ENCODE assay signal across 1 cellular context in the genomic region with DNA sequence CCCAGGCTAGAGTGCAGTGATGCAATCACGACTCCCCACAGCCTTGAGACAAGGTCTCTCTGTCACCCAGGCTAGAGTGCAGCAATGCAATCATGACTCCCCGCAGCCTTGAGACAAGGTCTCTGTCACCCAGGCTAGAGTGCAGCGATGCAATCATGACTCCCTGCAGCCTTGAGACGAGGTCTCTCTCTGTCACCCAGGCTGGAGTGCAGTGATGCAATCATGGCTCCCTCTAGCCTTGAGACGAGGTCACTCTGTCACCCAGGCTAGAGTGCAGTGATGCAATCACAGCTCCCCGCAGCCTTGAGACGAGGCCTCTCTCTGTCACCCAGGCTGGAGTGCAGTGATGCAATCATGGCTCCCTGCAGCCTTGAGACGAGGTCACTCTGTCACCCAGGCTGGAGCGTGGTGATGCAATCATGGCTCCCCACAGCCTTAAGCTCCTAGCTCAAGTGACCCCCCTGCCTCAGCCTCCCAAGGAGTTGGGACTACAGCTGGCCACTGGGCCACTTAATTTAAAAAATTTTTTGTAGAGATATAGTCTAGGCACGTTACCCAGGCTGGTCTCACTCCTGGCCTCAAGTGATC.
TF ChIP-seq lines count a peak whose summit lies in the region.

No MANE protein-coding gene starts in this region.

TF ChIP-seq in HepG2, 621 proteins besides CTCF, POLR2A, EP300 and RAD21 (continued from another document and continues in another):
- 0 out of 2 replicates have a peak, but pooled peaks have one; percentile 61 for TF ChIP-seq ZNF124 (CRISPR knock-in tag; IDR thresholded peaks at IDR 0.05)
- TF ChIP-seq, protein P1, sequence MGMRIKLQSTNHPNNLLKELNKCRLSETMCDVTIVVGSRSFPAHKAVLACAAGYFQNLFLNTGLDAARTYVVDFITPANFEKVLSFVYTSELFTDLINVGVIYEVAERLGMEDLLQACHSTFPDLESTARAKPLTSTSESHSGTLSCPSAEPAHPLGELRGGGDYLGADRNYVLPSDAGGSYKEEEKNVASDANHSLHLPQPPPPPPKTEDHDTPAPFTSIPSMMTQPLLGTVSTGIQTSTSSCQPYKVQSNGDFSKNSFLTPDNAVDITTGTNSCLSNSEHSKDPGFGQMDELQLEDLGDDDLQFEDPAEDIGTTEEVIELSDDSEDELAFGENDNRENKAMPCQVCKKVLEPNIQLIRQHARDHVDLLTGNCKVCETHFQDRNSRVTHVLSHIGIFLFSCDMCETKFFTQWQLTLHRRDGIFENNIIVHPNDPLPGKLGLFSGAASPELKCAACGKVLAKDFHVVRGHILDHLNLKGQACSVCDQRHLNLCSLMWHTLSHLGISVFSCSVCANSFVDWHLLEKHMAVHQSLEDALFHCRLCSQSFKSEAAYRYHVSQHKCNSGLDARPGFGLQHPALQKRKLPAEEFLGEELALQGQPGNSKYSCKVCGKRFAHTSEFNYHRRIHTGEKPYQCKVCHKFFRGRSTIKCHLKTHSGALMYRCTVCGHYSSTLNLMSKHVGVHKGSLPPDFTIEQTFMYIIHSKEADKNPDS (CRISPR knock-in tag; IDR thresholded peaks at IDR 0.05): 0 out of 2 replicates have a peak, but pooled peaks have one; percentile 38
- TF ChIP-seq DNMT3B (CRISPR knock-in tag; conservative IDR thresholded peaks at IDR 0.05): peak; percentile 88; the same call in 1 of the 2 replicates
- peak; percentile 88; the same call in 1 of the 2 replicates for TF ChIP-seq TBX3 (IDR thresholded peaks at IDR 0.05; ENCODE audit: borderline replicate concordance)
- TF ChIP-seq ZNF770 (CRISPR knock-in tag; IDR thresholded peaks at IDR 0.05): peak; percentile 83
- TF ChIP-seq ZHX2 (IDR thresholded peaks at IDR 0.05; ENCODE audit: low read depth): peak; percentile 95
- TF ChIP-seq ZHX2 (CRISPR knock-in tag; IDR thresholded peaks at IDR 0.05; ENCODE audit: borderline replicate concordance): no peak
- peak; percentile 85 for TF ChIP-seq NR2F2 (IDR thresholded peaks at IDR 0.05; ENCODE audit: borderline replicate concordance, low read depth)
- peak; percentile 97 for TF ChIP-seq DPF2 (CRISPR knock-in tag; IDR thresholded peaks at IDR 0.05; ENCODE audit: borderline replicate concordance, low read depth)
- TF ChIP-seq, protein P2, sequence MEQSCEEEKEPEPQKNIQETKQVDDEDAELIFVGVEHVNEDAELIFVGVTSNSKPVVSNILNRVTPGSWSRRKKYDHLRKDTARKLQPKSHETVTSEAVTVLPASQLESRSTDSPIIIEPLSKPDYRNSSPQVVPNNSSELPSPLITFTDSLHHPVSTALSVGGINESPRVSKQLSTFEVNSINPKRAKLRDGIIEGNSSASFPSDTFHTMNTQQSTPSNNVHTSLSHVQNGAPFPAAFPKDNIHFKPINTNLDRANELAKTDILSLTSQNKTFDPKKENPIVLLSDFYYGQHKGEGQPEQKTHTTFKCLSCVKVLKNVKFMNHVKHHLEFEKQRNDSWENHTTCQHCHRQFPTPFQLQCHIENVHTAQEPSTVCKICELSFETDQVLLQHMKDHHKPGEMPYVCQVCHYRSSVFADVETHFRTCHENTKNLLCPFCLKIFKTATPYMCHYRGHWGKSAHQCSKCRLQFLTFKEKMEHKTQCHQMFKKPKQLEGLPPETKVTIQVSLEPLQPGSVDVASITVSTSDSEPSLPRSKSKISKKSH (CRISPR knock-in tag; IDR thresholded peaks at IDR 0.05; ENCODE audit: borderline replicate concordance): peak; percentile 96
- peak; percentile 62; the same call in 1 of the 2 replicates for TF ChIP-seq ZNF501 (CRISPR knock-in tag; IDR thresholded peaks at IDR 0.05)
- TF ChIP-seq ZNF629 (CRISPR knock-in tag; conservative IDR thresholded peaks at IDR 0.05): no peak
- peak; percentile 98 for TF ChIP-seq HIVEP1 (CRISPR knock-in tag; IDR thresholded peaks at IDR 0.05)
- TF ChIP-seq, protein P3, sequence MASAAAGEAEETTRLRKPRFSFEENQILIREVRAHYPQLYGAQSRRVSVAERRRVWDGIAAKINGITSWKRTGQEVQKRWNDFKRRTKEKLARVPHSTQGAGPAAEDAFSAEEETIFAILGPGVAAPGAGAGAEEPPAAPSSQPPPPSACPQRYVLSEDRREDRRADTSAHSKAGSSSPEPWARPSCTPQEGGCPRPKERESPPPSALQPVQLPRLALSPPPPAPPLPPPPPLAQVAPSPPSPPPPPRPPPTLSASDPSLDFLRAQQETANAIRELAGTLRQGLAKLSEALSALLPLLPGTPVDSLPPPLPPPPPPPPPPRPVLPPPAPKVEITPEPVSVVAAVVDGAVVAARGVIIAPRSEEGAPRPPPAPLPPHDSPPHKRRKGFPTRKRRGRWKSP (CRISPR knock-in tag; IDR thresholded peaks at IDR 0.05): peak; percentile 94; the same call in 1 of the 2 replicates
- TF ChIP-seq ZNF777 (CRISPR knock-in tag; IDR thresholded peaks at IDR 0.05): no peak
- no peak for TF ChIP-seq ZNF256 (CRISPR knock-in tag; conservative IDR thresholded peaks at IDR 0.05)
- TF ChIP-seq, protein P4, sequence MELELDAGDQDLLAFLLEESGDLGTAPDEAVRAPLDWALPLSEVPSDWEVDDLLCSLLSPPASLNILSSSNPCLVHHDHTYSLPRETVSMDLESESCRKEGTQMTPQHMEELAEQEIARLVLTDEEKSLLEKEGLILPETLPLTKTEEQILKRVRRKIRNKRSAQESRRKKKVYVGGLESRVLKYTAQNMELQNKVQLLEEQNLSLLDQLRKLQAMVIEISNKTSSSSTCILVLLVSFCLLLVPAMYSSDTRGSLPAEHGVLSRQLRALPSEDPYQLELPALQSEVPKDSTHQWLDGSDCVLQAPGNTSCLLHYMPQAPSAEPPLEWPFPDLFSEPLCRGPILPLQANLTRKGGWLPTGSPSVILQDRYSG (CRISPR knock-in tag; IDR thresholded peaks at IDR 0.05): no peak
- TF ChIP-seq THRA (CRISPR knock-in tag; IDR thresholded peaks at IDR 0.05; ENCODE audit: borderline replicate concordance): peak; percentile 99
- TF ChIP-seq PHF8 (CRISPR knock-in tag; IDR thresholded peaks at IDR 0.05): peak; percentile 53; the same call in 1 of the 2 replicates
- peak; percentile 93 for TF ChIP-seq ZBTB4 (CRISPR knock-in tag; IDR thresholded peaks at IDR 0.05; ENCODE audit: borderline replicate concordance)
- peak; percentile 63; the same call in 1 of the 2 replicates for TF ChIP-seq ZNF768 (CRISPR knock-in tag; IDR thresholded peaks at IDR 0.05)
- no peak for TF ChIP-seq ZNF570 (CRISPR knock-in tag; IDR thresholded peaks at IDR 0.05; ENCODE audit: borderline replicate concordance)
- TF ChIP-seq KDM4B (CRISPR knock-in tag; IDR thresholded peaks at IDR 0.05): peak; percentile 97
- TF ChIP-seq YEATS2 (CRISPR knock-in tag; IDR thresholded peaks at IDR 0.05; ENCODE audit: borderline replicate concordance): peak; percentile 78; the same call in 1 of the 2 replicates
- TF ChIP-seq RELA (CRISPR knock-in tag; IDR thresholded peaks at IDR 0.05): peak; percentile 92; the same call in 1 of the 2 replicates
- peak; percentile 91; the same call in 1 of the 2 replicates for TF ChIP-seq ZBTB20 (CRISPR knock-in tag; IDR thresholded peaks at IDR 0.05; ENCODE audit: borderline replicate concordance, low read depth)
- 0 out of 2 replicates have a peak, but pooled peaks have one; percentile 22 for TF ChIP-seq ZNF274 (CRISPR knock-in tag; IDR thresholded peaks at IDR 0.05)
- TF ChIP-seq YY1 (IDR thresholded peaks at IDR 0.05; ENCODE audit: insufficient read depth, insufficient replicate concordance, low read depth, low read length): peak; percentile 41
- TF ChIP-seq CHD4 (IDR thresholded peaks at IDR 0.05; ENCODE audit: borderline replicate concordance, low read length): peak; percentile 40; the same call in 1 of the 2 replicates
- peak; percentile 87 to 98 for TF ChIP-seq NR2F1 (CRISPR knock-in tag; IDR thresholded peaks at IDR 0.05)
- peak; percentile 96 for TF ChIP-seq ZNF580 (CRISPR knock-in tag; IDR thresholded peaks at IDR 0.05; ENCODE audit: borderline replicate concordance, low read depth)
- peak; percentile 98 for TF ChIP-seq CCDC6 (CRISPR knock-in tag; IDR thresholded peaks at IDR 0.05)
- 0 out of 2 replicates have a peak, but pooled peaks have one; percentile 59 for TF ChIP-seq MZF1 (CRISPR knock-in tag; IDR thresholded peaks at IDR 0.05; ENCODE audit: borderline replicate concordance)
- TF ChIP-seq RBM22 (optimal IDR thresholded peaks at IDR 0.05; ENCODE audit: low read length): peak; percentile 58
